1 cellular context compared by ENCODE assay signal in the genomic region with DNA sequence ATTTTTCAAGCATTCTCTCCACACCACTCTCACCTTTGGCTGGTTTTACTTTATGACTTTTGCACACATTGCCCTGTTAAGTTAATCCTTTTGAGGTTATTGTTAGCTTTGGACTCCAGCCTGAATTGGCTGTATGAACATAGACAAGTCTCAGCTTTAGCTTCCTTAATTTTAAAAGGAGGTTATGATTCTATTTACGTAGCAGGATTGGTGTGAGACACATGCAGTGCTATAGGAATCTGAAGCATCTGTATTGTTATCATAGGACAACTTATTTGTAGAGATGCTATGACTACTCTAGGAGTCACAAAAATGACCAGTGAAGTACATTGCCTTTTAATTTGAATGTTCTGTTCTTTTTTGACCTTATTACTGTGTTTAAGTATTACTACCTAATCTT.
TF ChIP-seq lines count a peak whose summit lies in the region.

No MANE protein-coding gene starts in this region.

TF ChIP-seq in HepG2, 621 proteins besides CTCF, POLR2A, EP300 and RAD21:
- no peak for TF ChIP-seq NR2F2 (IDR thresholded peaks at IDR 0.05; ENCODE audit: borderline replicate concordance, low read depth)
- TF ChIP-seq SIN3A (IDR thresholded peaks at IDR 0.05; ENCODE audit: borderline replicate concordance, low read depth, low read length) = no peak
TF ChIP-seq in HepG2: peak in this region for 0.
